ENCODE assay signal across 8 cellular contexts in genomic region chr4:155787113-155787710, GRCh38. TPM values are rescaled to one million over a fixed set of nuclear protein-coding genes. Genes with fewer than 3 reads are reported as not detected.
DNase-seq lines count a peak whose midpoint lies in the region; ATAC-seq, FAIRE-seq and TF ChIP-seq lines count a peak whose summit lies in the region.

No MANE protein-coding gene starts in this region.

- FAIRE-seq in K562 (lab: Jason Lieb, UNC): no peak
- FAIRE-seq in kidney (lab: Jason Lieb, UNC): peak; percentile 81

- BruUV-seq in K562 (replicated peaks; lab: Mats Ljungman, UMichigan): no TSS peak

- intact Hi-C loops in K562 (cut with micrococcal nuclease): loop anchor here (5.0 kb wide), 1 partner anchor 980 kb away; no protein-coding TSS in a partner anchor
- intact Hi-C loops in kidney (cut with DNase I): loop anchor here (5.0 kb wide), 1 partner anchor 345 kb away; no protein-coding TSS in a partner anchor

- H3K9me3 ChIP-seq in K562 (replicated peaks; ENCODE audit: control insufficient read depth, insufficient read depth, low read depth, low read length): no peaks in the 10 kb centered on the region
- no peaks in the 10 kb centered on the region for H3K9me3 ChIP-seq in kidney (ENCODE audit: control insufficient read depth in 1 of 2, low read length in 2 of 2)
- H3K9me3 ChIP-seq in tibial nerve: no peaks in the 10 kb centered on the region

- H3K9me1 ChIP-seq in K562 (ENCODE audit: control insufficient read depth, insufficient read depth, low read length): no peaks in the 10 kb centered on the region

- H3K79me2 ChIP-seq in K562 (ENCODE audit: control insufficient read depth, insufficient read depth, low read length): no peaks in the 10 kb centered on the region

- ATAC-seq in GM19324 (IDR thresholded peaks at IDR 0.05; ENCODE audit: low FRiP score, unreplicated experiment): peak; percentile 83
- ATAC-seq in HG03108 (IDR thresholded peaks at IDR 0.05; ENCODE audit: unreplicated experiment): peak; percentile 90
- no peak for ATAC-seq in K562

- H4K20me1 ChIP-seq in K562 (replicated peaks; ENCODE audit: control insufficient read depth, insufficient read depth, low read length): no peaks in the 10 kb centered on the region

- no peak overlapping the region for H3K4me2 ChIP-seq in K562 (ENCODE audit: insufficient read depth, low read length)

- CTCF ChIA-PET in K562 (lab: Yijun Ruan, JAX; ENCODE audit: low intra/inter-chr PET ratio): no interaction called here

- DNase-seq in DMS153 (lab: John Stamatoyannopoulos, UW): peak; percentile 78
- peak; percentile 54 for DNase-seq in NCI-H446 treated with DMSO at 0.1 percent for 48 hours (lab: John Stamatoyannopoulos, UW)
- DNase-seq in K562 (ENCODE audit: extremely low read depth in 1 of 4, low spot score in 3 of 4): peak in 1 of 4 experiments; percentile 5
- no peak for DNase-seq in kidney
- peak in 1 of 2 donors; percentile 24 for DNase-seq in tibial nerve (ENCODE audit: low spot score in 2 of 2)
- DNase-seq in activated naive CD4-positive, alpha-beta T cell treated with Interleukin-2 at 50 U/mL for 16 hours: no peak

- no peak overlapping the region for H3K4me3 ChIP-seq in K562
- H3K4me3 ChIP-seq in kidney (ENCODE audit: low read length in 2 of 2): peak overlapping the region; percentile 18 to 35
- no peak overlapping the region for H3K4me3 ChIP-seq in tibial nerve

- no peak for TF ChIP-seq POLR2A in K562 (conservative IDR thresholded peaks at IDR 0.05)
- no peak for TF ChIP-seq POLR2A in tibial nerve (IDR thresholded peaks at IDR 0.05)

- H3K36me3 ChIP-seq in K562 (ENCODE audit: control insufficient read depth, insufficient read depth, low read length) (no peaks in the 10 kb centered on the region), kidney (ENCODE audit: control insufficient read depth in 1 of 2, insufficient read depth in 2 of 2, low read length in 2 of 2) (no peaks in the 10 kb centered on the region), tibial nerve (no peaks in the 10 kb centered on the region)

- H3K4me1 ChIP-seq in K562 (replicated peaks in 1 of 2; ENCODE audit: control insufficient read depth in 2 of 2, insufficient read depth in 2 of 2, low read length in 2 of 2): no peaks in the 10 kb centered on the region
- H3K4me1 ChIP-seq in kidney (ENCODE audit: control insufficient read depth in 1 of 2, insufficient read depth in 1 of 2, low read depth in 1 of 2, low read length in 2 of 2): peaks cover 0 to 2% of the 10 kb centered on the region in 2 donors
- peaks cover 0 to 19% (median 0%) of the 10 kb centered on the region in 4 donors for H3K4me1 ChIP-seq in tibial nerve

- in situ Hi-C loops in K562 (cut with MboI): no loop called here

- peak; percentile 33 to 52 for TF ChIP-seq RAD21 in K562 (CRISPR knock-in tag; conservative IDR thresholded peaks at IDR 0.05 in 1 of 2, IDR thresholded peaks at IDR 0.05 in 1 of 2)

- 4% methylated on average over 5 of the region's 5 CpGs for WGBS in K562 (ENCODE audit: insufficient coverage, low coverage, missing lambda C conversion rate)
- WGBS in tibial nerve, 2 donors: 28 to 32% methylated on average over 5 of the region's 5 CpGs

- TF ChIP-seq CTCF in K562 (IDR thresholded peaks at IDR 0.05 in 2 of 3, conservative IDR thresholded peaks at IDR 0.05 in 1 of 3; ENCODE audit: insufficient read depth in 2 of 3, low read depth in 1 of 3, low read length in 3 of 3) (peak in 2 of 3 experiments; percentile 22 to 34; a peak in 1 of 6 replicates), kidney (IDR thresholded peaks at IDR 0.05; ENCODE audit: borderline replicate concordance, extremely low read depth, insufficient read depth) (peak; percentile 91), tibial nerve (IDR thresholded peaks at IDR 0.05) (peak; percentile 43 to 73 (median 62))

- H3K9ac ChIP-seq in K562 (ENCODE audit: insufficient read depth in 1 of 2, low read depth in 2 of 2, low read length in 2 of 2) (no peak overlapping the region), kidney (ENCODE audit: low read length in 2 of 2) (peak overlapping the region in 1 of 2 donors; percentile 31)

- no peak for TF ChIP-seq EP300 in K562 (IDR thresholded peaks at IDR 0.05; ENCODE audit: low read length)
- no peak for TF ChIP-seq EP300 in tibial nerve (IDR thresholded peaks at IDR 0.05)

- H3K27ac ChIP-seq in K562 (ENCODE audit: extremely low read depth, low read depth, low read length) (no peak overlapping the region), kidney (ENCODE audit: low read depth in 2 of 2, low read length in 2 of 2) (no peak overlapping the region), tibial nerve (no peak overlapping the region)

- no peak overlapping the region for H2AFZ ChIP-seq in K562 (ENCODE audit: low read depth, low read length)

- POLR2A ChIA-PET in K562 (lab: Yijun Ruan, JAX): no interaction called here

- no peaks in the 10 kb centered on the region for H3K27me3 ChIP-seq in K562 (ENCODE audit: control insufficient read depth in 2 of 2, insufficient read depth in 2 of 2, low read length in 2 of 2)
- no peaks in the 10 kb centered on the region for H3K27me3 ChIP-seq in tibial nerve

TF ChIP-seq in K562, 482 proteins besides CTCF, POLR2A, EP300 and RAD21:
- TF ChIP-seq YY1 (IDR thresholded peaks at IDR 0.05; ENCODE audit: borderline replicate concordance in 1 of 3, control insufficient read depth in 1 of 3, extremely low read depth in 1 of 3, insufficient read depth in 3 of 3, insufficient read length in 1 of 3, insufficient replicate concordance in 2 of 3, low read depth in 1 of 3, low read length in 2 of 3) (peak in 1 of 3 experiments; percentile 60), EHMT2 (IDR thresholded peaks at IDR 0.05) (no peak)
TF ChIP-seq in K562: peak in this region for 1.

RNA-seq across cellular contexts. Expression of gene GUCY1B1, which starts 28.4 kb away (rescaled TPM):
- not detected in 2 replicates for total RNA-seq in K562 (2011; cell fraction: chromatin; rRNA removed; ENCODE audit: low replicate concordance)
- total RNA-seq in K562 (2011; cell fraction: nucleolus; rRNA removed): not detected in 2 replicates
- total RNA-seq in K562 (2011; cell fraction: nucleoplasm; rRNA removed): not detected in 2 replicates
- total RNA-seq in K562 (2014; rRNA removed) (not detected in 2 replicates), K562 (2014; rRNA removed; fragmentation: Illumina TruSeq; extraction: Trizol) (not detected in 2 replicates), K562 (2015; rRNA removed; fragmentation: Illumina TruSeq; extraction: Trizol) (not detected in 2 replicates), K562 (2021) (0.11 TPM in 1 of 2 replicates, not detected in the other), kidney (24.7 TPM), tibial nerve (10 to 100 TPM in 3 of 4 donors, 1 to 10 TPM in 1; 8.6 to 17.5 (median 12.3) TPM)
- polyA plus RNA-seq in K562 (2011; rRNA removed) (not detected in 2 replicates), K562 (2014; fragmentation: Illumina TruSeq; extraction: Trizol) (not detected in 2 replicates), K562 (2014; fragmentation: Nextera tagmentation; extraction: Ambion mirVana) (not detected), K562 (2014; rRNA removed) (not detected in 2 replicates), kidney (ENCODE audit: insufficient read depth, low read depth, low replicate concordance) (13.2 TPM)
- polyA plus RNA-seq in K562 (2011; cell fraction: cytosol; rRNA removed): not detected in 2 replicates
- polyA plus RNA-seq in K562 (2011; cell fraction: nucleus; rRNA removed): not detected in 2 replicates
- polyA plus RNA-seq in K562 (2012): 0.03 TPM in 1 of 2 replicates, not detected in the other
- polyA minus RNA-seq in K562 (2011; rRNA and poly(A)+ RNA removed): not detected in 2 replicates
- polyA minus RNA-seq in K562 (2011; cell fraction: cytosol; rRNA and poly(A)+ RNA removed): not detected in 2 replicates
- not detected in 2 replicates for polyA minus RNA-seq in K562 (2011; cell fraction: nucleus; rRNA and poly(A)+ RNA removed)

Comparison
In these comparisons a context has a peak if more than half of its experiments do, and no peak if none do; other contexts are left out.
1. DNase-seq: peak in DMS153 (single experiment) and NCI-H446 treated with DMSO at 0.1 percent for 48 hours (single experiment); none in kidney (single experiment) and activated naive CD4-positive, alpha-beta T cell treated with Interleukin-2 at 50 U/mL for 16 hours (single experiment).
2. H3K4me3 ChIP-seq: peak in kidney (2 of 2); none in K562 (single experiment) and tibial nerve (0 of 4).
3. CTCF ChIP-seq: peak in every context shown above with its lines; median percentile 91 in kidney; 62 in tibial nerve; 28 in K562.
4. RNA of gene GUCY1B1, which starts 28.4 kb away (total RNA-seq): 24.7 TPM in kidney (single experiment) and 8.6 to 17.5 TPM in tibial nerve; 0.11 TPM in K562; every median in the first group is over 4 times any median in the second.